Comparison of ENCODE assay signal across 8 cellular contexts in genomic region chr14:105299654-105300541, GRCh38. TPM values are rescaled to one million over a fixed set of nuclear protein-coding genes. Genes with fewer than 3 reads are reported as not detected.
A peak's percentile ranks its signal among the peaks of the same experiment; 100 is the strongest.
DNase-seq lines count a peak whose midpoint lies in the region; ATAC-seq and TF ChIP-seq lines count a peak whose summit lies in the region.

No MANE protein-coding gene starts in this region.

- H3K9me3 ChIP-seq in SU-DHL-6 (ENCODE audit: insufficient read depth, low read length), result no peaks in the 10 kb centered on the region

- peak overlapping the region; percentile 49 for H3K9ac ChIP-seq in SU-DHL-6 (ENCODE audit: low read length)

- TF ChIP-seq CTCF in AG04449 (IDR thresholded peaks at IDR 0.05; ENCODE audit: insufficient read depth, low read length, missing control alignments) (no peak), SU-DHL-6 (IDR thresholded peaks at IDR 0.05; ENCODE audit: insufficient read depth, low read length, poor library complexity, severe bottlenecking) (no peak)

- H3K4me3 ChIP-seq in AG04449 (ENCODE audit: low read depth, low read length), result peak overlapping the region; percentile 89
- peak overlapping the region; percentile 58 for H3K4me3 ChIP-seq in SU-DHL-6 (ENCODE audit: insufficient read depth, low read length, poor library complexity, severe bottlenecking)

- CTCF ChIA-PET in AG04449 (lab: Yijun Ruan, JAX), result interaction anchor here (0.7 to 1.8 kb wide), 5 partner anchors 17 to 213 kb away, joined by 3 to 4 read pairs (median 3); no protein-coding TSS in a partner anchor

- no peak overlapping the region for H3K27ac ChIP-seq in SU-DHL-6 (ENCODE audit: low read depth, low read length)

- H3K9me2 ChIP-seq in SU-DHL-6 (replicated peaks; ENCODE audit: insufficient read depth, low read length), result no peaks in the 10 kb centered on the region

- DNase-seq in AG04449 (ENCODE audit: low read depth, low spot score) (no peak), G401 (ENCODE audit: low spot score) (no peak), GOT3 (lab: John Stamatoyannopoulos, UW) (no peak)
- peak in 1 of 3 experiments; percentile 26 for DNase-seq in effector memory CD8-positive, alpha-beta T cell
- DNase-seq in naive thymus-derived CD8-positive, alpha-beta T cell, result peak in 3 of 10 donors; percentile 24 to 38 (median 36)

- H4K20me1 ChIP-seq in SU-DHL-6 (ENCODE audit: low read depth, low read length), result no peaks in the 10 kb centered on the region

- peak overlapping the region; percentile 81 for H3K4me2 ChIP-seq in SU-DHL-6 (ENCODE audit: low read depth, low read length, poor library complexity, severe bottlenecking)

- no peaks in the 10 kb centered on the region for H3K36me3 ChIP-seq in SU-DHL-6 (ENCODE audit: low read length)

- in situ Hi-C loops in G401 (cut with HindIII; ENCODE audit: low sequenced_read_pairs), result no loop called here

- no peaks in the 10 kb centered on the region for H3K79me2 ChIP-seq in SU-DHL-6 (ENCODE audit: insufficient read depth, low read length)

- no peaks in the 10 kb centered on the region for H3K9me3 Mint-ChIP-seq in effector memory CD8-positive, alpha-beta T cell
- H3K9me3 Mint-ChIP-seq in naive thymus-derived CD8-positive, alpha-beta T cell, result no peaks in the 10 kb centered on the region

- H3K4me3 Mint-ChIP-seq in effector memory CD8-positive, alpha-beta T cell, result peak overlapping the region; percentile 80 to 82
- peak overlapping the region; percentile 77 to 92 (median 87) for H3K4me3 Mint-ChIP-seq in naive thymus-derived CD8-positive, alpha-beta T cell

- H3K4me1 Mint-ChIP-seq in effector memory CD8-positive, alpha-beta T cell (ENCODE audit: low read depth in 2 of 2), result peaks cover 15 to 17% of the 10 kb centered on the region in 2 donors
- peaks cover 16 to 45% (median 32%) of the 10 kb centered on the region in 4 donors for H3K4me1 Mint-ChIP-seq in naive thymus-derived CD8-positive, alpha-beta T cell

- H3K27me3 Mint-ChIP-seq in effector memory CD8-positive, alpha-beta T cell, result no peaks in the 10 kb centered on the region
- H3K27me3 Mint-ChIP-seq in naive thymus-derived CD8-positive, alpha-beta T cell, result no peaks in the 10 kb centered on the region

- H3K36me3 Mint-ChIP-seq in effector memory CD8-positive, alpha-beta T cell (ENCODE audit: insufficient read depth), result peaks cover 22% of the 10 kb centered on the region
- H3K36me3 Mint-ChIP-seq in naive thymus-derived CD8-positive, alpha-beta T cell, result peaks cover 0 to 3% (median 0%) of the 10 kb centered on the region in 3 donors

- no peaks in the 10 kb centered on the region for H3K27me3 ChIP-seq in SU-DHL-6 (ENCODE audit: low read length)

- H3F3A ChIP-seq in SU-DHL-6 (ENCODE audit: insufficient read depth), result no peaks in the 10 kb centered on the region

- peak overlapping the region; percentile 53 to 81 for H3K27ac Mint-ChIP-seq in effector memory CD8-positive, alpha-beta T cell
- H3K27ac Mint-ChIP-seq in naive thymus-derived CD8-positive, alpha-beta T cell, result peak overlapping the region; percentile 68 to 95 (median 85)

- ATAC-seq in GM18868 (IDR thresholded peaks at IDR 0.05; ENCODE audit: unreplicated experiment), result peak; percentile 20
- ATAC-seq in HG03097 (IDR thresholded peaks at IDR 0.05; ENCODE audit: low FRiP score, unreplicated experiment), result peak; percentile 20
- no peak for ATAC-seq in effector memory CD8-positive, alpha-beta T cell (replicated peaks)
- ATAC-seq in naive thymus-derived CD8-positive, alpha-beta T cell, result peak; percentile 4 to 16

- POLR2A ChIA-PET in AG04449 (lab: Yijun Ruan, JAX), result interaction anchor here (0.5 to 1.5 kb wide), 2 partner anchors 14 to 86 kb away, joined by 3 to 19 read pairs; partner anchors contain the start of gene PACS2
- POLR2A ChIA-PET in naive thymus-derived CD8-positive, alpha-beta T cell (lab: Charles Lee), result interaction anchor here (0.7 to 7.3 kb wide), 6 partner anchors 13 to 279 kb away, joined by 3 to 114 read pairs (median 4); partner anchors contain the start of genes CDCA4, GPR132 and PACS2

- peak overlapping the region; percentile 40 for H2AFZ ChIP-seq in SU-DHL-6 (ENCODE audit: low read depth, low read length, severe bottlenecking)

RNA-seq across cellular contexts. Expression of gene BRF1, which starts 0.9 kb away (rescaled TPM):
- 10 to 100 TPM; 52.4 to 63.5 TPM for total RNA-seq in naive thymus-derived CD8-positive, alpha-beta T cell
- polyA plus RNA-seq in naive thymus-derived CD8-positive, alpha-beta T cell, result 10 to 100 TPM in 1 of 3 donors, 1 to 10 TPM in 2; 7.1 to 10.9 (median 9.2) TPM
- 30.3 and 46.8 TPM in 2 replicates for total RNA-seq in G401 (2014; rRNA removed; shearing (Covaris generic))

RNA-seq across cellular contexts. Expression of gene PACS2, which starts 14.7 kb away (rescaled TPM):
- 10 to 100 TPM; 81.5 to 82.1 TPM for total RNA-seq in naive thymus-derived CD8-positive, alpha-beta T cell
- 1 to 10 TPM; 1.7 to 6.1 (median 2.3) TPM for polyA plus RNA-seq in naive thymus-derived CD8-positive, alpha-beta T cell
- total RNA-seq in G401 (2014; rRNA removed; shearing (Covaris generic)), result 36.9 and 50.7 TPM in 2 replicates

RNA-seq across cellular contexts. Expression of gene BTBD6, which starts 51.6 kb away (rescaled TPM):
- total RNA-seq in naive thymus-derived CD8-positive, alpha-beta T cell, result 10 to 100 TPM; 42.0 to 42.8 TPM
- 10 to 100 TPM in 2 of 3 donors, 1 to 10 TPM in 1; 5.5 to 15.6 (median 14.9) TPM for polyA plus RNA-seq in naive thymus-derived CD8-positive, alpha-beta T cell
- total RNA-seq in G401 (2014; rRNA removed; shearing (Covaris generic)), result 40.4 and 42.6 TPM in 2 replicates
